Comparison of ENCODE assay signal across 21 cellular contexts in the genomic region with DNA sequence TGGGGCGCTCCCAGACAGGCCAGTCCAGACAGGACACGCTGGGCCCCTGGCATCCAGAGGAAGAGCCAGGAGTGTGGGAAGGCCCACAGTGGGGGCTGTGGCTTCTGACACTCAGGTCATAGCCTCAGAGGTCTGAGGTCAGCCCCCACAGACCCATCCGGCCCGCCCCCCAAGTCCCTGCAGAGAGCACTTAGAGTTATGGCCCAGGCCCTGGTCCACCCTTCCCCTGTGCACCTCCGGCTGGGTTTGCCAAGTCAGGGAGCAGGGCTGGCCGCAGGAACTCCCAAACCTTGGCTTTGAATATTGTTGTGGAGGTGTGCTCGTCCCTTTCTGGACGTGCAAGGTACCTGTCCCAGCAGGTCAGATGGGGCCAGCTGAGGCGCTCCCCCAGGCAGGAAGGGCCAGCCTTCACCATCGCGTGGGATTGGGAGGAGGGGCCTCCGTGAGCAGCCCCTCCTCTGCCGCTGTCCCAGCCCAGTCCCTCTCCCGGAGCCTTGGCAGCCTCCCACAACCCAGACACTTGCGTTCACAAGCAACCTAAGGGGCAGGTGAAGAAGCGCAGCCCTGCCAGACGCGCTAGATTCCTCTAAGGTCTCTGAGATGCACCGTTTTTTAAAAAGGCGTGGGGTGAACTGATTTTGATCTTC.
DNase-seq lines count a peak whose midpoint lies in the region; ATAC-seq, FAIRE-seq and TF ChIP-seq lines count a peak whose summit lies in the region.
"Had no signal": no experiment of that assay in that cellular context is flagged by ENCODE, and none has a peak within 500 bp of the region (broad histone marks: within the 10 kb centered on the region; RNA-seq: fewer than 3 reads in every experiment).

No MANE protein-coding gene starts in this region.

- no peak overlapping the region for H2BK120ac ChIP-seq in IMR-90 (ENCODE audit: low read depth, low read length)

- in situ Hi-C loops in IMR-90 (cut with MboI; ENCODE audit: low sequenced_read_pairs) (no loop called here), GM12878 (cut with MboI) (no loop called here)

- peaks cover 8% of the 10 kb centered on the region; the same call in 1 of the 2 replicates for H3K4me1 ChIP-seq in IMR-90 (ENCODE audit: control insufficient read depth, insufficient read depth, low read length)
- H3K4me1 ChIP-seq in GM12878 (ENCODE audit: control insufficient read depth, insufficient read depth, low read length) = peaks cover 52% of the 10 kb centered on the region
- H3K4me1 ChIP-seq in prostate gland (replicated peaks) = no peaks in the 10 kb centered on the region
- H3K4me1 ChIP-seq: parathyroid adenoma had no signal

- BruUV-seq in IMR-90 (replicated peaks; lab: Mats Ljungman, UMichigan) (no TSS peak), GM12878 (replicated peaks; lab: Mats Ljungman, UMichigan) (no TSS peak)

- H3K4me2 ChIP-seq in IMR-90 (ENCODE audit: low read depth, low read length) (no peak overlapping the region), GM12878 (ENCODE audit: control insufficient read depth, insufficient read depth) (no peak overlapping the region)
- H3K4me2 ChIP-seq: KMS-11 had no signal

- SMC1A ChIA-PET in GM12878 (lab: Charles Lee; ENCODE audit: uncharacterized antibody, unreplicated experiment) = interaction anchor here (0.7 to 4.9 kb wide), 12 partner anchors 20 to 216 kb away, joined by 3 to 35 read pairs (median 5); a partner anchor contains a TSS

- WGBS in IMR-90 (ENCODE audit: extremely low coverage in 2 of 2, insufficient read length in 1 of 2), 2 experiments = no CpG with 5 or more reads among the region's 20 CpGs
- WGBS in GM12878 (ENCODE audit: insufficient coverage, insufficient replicate concordance, low lambda C conversion rate, missing lambda C conversion rate) = 17% methylated on average over 20 of the region's 20 CpGs
- 43% methylated on average over 17 of the region's 20 CpGs for WGBS in prostate gland

- no peaks in the 10 kb centered on the region for H3K27me3 Mint-ChIP-seq in T-helper 2 cell treated with Interferon-gamma antibody and Interleukin-4, amounts not matched to agents 5 μg/mL and 100 μg/mL, for 36 hours (ENCODE audit: low read depth)
- H3K27me3 Mint-ChIP-seq: CD4-positive, CD25-positive, alpha-beta regulatory T cell had no signal

- POLR2A ChIA-PET in IMR-90 (lab: Charles Lee; ENCODE audit: unreplicated experiment) (interaction anchor here (0.6 kb wide), 1 partner anchor 26 kb away, joined by 3 read pairs; no protein-coding TSS in a partner anchor), GM12878 (lab: Charles Lee) (interaction anchor here (0.5 to 6.4 kb wide), 12 partner anchors 8 to 86 kb away, joined by 3 to 48 read pairs (median 6); a partner anchor contains a TSS)

- H3K27me3 ChIP-seq in IMR-90 (ENCODE audit: control insufficient read depth, insufficient read depth, low read length) (no peaks in the 10 kb centered on the region), GM12878 (replicated peaks in 1 of 2; ENCODE audit: control insufficient read depth in 2 of 2, insufficient read depth in 2 of 2, low read length in 1 of 2) (no peaks in the 10 kb centered on the region), prostate gland (replicated peaks; ENCODE audit: insufficient read depth) (no peaks in the 10 kb centered on the region)
- H3K27me3 ChIP-seq: tibial nerve had no signal

- RAD21 ChIA-PET in GM12878 (lab: Charles Lee; ENCODE audit: unreplicated experiment) = interaction anchor here (0.6 to 8.8 kb wide), 21 partner anchors 8 to 217 kb away, joined by 3 to 86 read pairs (median 6); a partner anchor contains a TSS

- H3K9ac ChIP-seq in IMR-90 (ENCODE audit: low read depth, low read length) (no peak overlapping the region), GM12878 (ENCODE audit: control insufficient read depth, insufficient read depth, low read length) (no peak overlapping the region)
- H3K9ac ChIP-seq: GM23248, KMS-11, parathyroid adenoma had no signal

- TF ChIP-seq EP300 in GM12878 (IDR thresholded peaks at IDR 0.05; ENCODE audit: borderline replicate concordance in 1 of 2, control insufficient read depth in 1 of 2, low read depth in 2 of 2, low read length in 2 of 2) = no peak

- H3K27ac ChIP-seq in IMR-90 (ENCODE audit: insufficient read depth, low read length) (no peak overlapping the region), GM12878 (ENCODE audit: control insufficient read depth, insufficient read depth) (peak overlapping the region; percentile 81), prostate gland (peak overlapping the region; percentile 10 to 40)
- H3K27ac ChIP-seq: GM23248, HL-60, KMS-11, parathyroid adenoma had no signal

- TF ChIP-seq CTCF in IMR-90 (conservative IDR thresholded peaks at IDR 0.05; ENCODE audit: low read depth, low read length) (no peak), GM12878 (IDR thresholded peaks at IDR 0.05 in 2 of 3, conservative IDR thresholded peaks at IDR 0.05 in 1 of 3; ENCODE audit: control insufficient read depth in 2 of 3, extremely low read depth in 1 of 3, insufficient read depth in 1 of 3, low read depth in 3 of 3, low read length in 3 of 3) (no peak), prostate gland (IDR thresholded peaks at IDR 0.05) (no peak)

- no peak overlapping the region for H4K8ac ChIP-seq in IMR-90 (ENCODE audit: low read depth in 2 of 2, low read length in 2 of 2)

- H4K91ac ChIP-seq in IMR-90 (ENCODE audit: insufficient read depth, low read depth, low read length) = no peak overlapping the region

- H3K4me3 Mint-ChIP-seq in T-helper 2 cell treated with Interferon-gamma antibody and Interleukin-4, amounts not matched to agents 5 μg/mL and 100 μg/mL, for 36 hours = peak overlapping the region; percentile 21
- H3K4me3 Mint-ChIP-seq: CD4-positive, CD25-positive, alpha-beta regulatory T cell had no signal

- TF ChIP-seq POLR2A in IMR-90 (IDR thresholded peaks at IDR 0.05; ENCODE audit: low read depth, low read length) (no peak), GM12878 (IDR thresholded peaks at IDR 0.05; ENCODE audit: low read depth, low read length) (0 out of 2 replicates have a peak, but pooled peaks have one; percentile 9), prostate gland (IDR thresholded peaks at IDR 0.05) (no peak)

- H2AK9ac ChIP-seq in IMR-90 (replicated peaks; ENCODE audit: low read depth, low read length, poor library complexity) = no peak overlapping the region

- no peak for TF ChIP-seq RAD21 in IMR-90 (IDR thresholded peaks at IDR 0.05; ENCODE audit: low read length)
- no peak for TF ChIP-seq RAD21 in GM12878 (IDR thresholded peaks at IDR 0.05; ENCODE audit: insufficient read depth, low read depth, low read length)

- H3K4me3 ChIP-seq in IMR-90 (ENCODE audit: insufficient read depth, low read depth, low read length) (no peak overlapping the region), GM12878 (no peak overlapping the region), prostate gland (no peak overlapping the region)
- H3K4me3 ChIP-seq: GM23248, tibial nerve had no signal

- H3K14ac ChIP-seq in IMR-90 (replicated peaks; ENCODE audit: low read depth, low read length) = no peak overlapping the region

- peaks cover 44% of the 10 kb centered on the region for H3K4me1 Mint-ChIP-seq in T-helper 2 cell treated with Interferon-gamma antibody and Interleukin-4, amounts not matched to agents 5 μg/mL and 100 μg/mL, for 36 hours (ENCODE audit: low read depth)

- no peaks in the 10 kb centered on the region for H3K9me3 ChIP-seq in IMR-90 (ENCODE audit: control insufficient read depth, insufficient read depth, low read length)
- no peaks in the 10 kb centered on the region for H3K9me3 ChIP-seq in GM12878 (replicated peaks; ENCODE audit: control insufficient read depth, insufficient read depth, low read length)
- no peaks in the 10 kb centered on the region for H3K9me3 ChIP-seq in prostate gland
- H3K9me3 ChIP-seq: tibial nerve had no signal

- FAIRE-seq in GM12878 (lab: Jason Lieb, UNC) = no peak
- FAIRE-seq: A204.1 had no signal

- dilution Hi-C loops in IMR-90 (cut with HindIII; ENCODE audit: low sequenced_read_pairs, unreplicated experiment) = no loop called here

- H3K18ac ChIP-seq in IMR-90 (ENCODE audit: low read depth, low read length) = no peak overlapping the region

- no peaks in the 10 kb centered on the region for H3K79me1 ChIP-seq in IMR-90 (ENCODE audit: low read depth in 1 of 2, low read length in 2 of 2)

- H3K36me3 ChIP-seq in IMR-90 (ENCODE audit: control insufficient read depth, insufficient read depth, low read length) = no peaks in the 10 kb centered on the region; the same call in 1 of the 2 replicates
- H3K36me3 ChIP-seq in GM12878 (ENCODE audit: control insufficient read depth in 2 of 2, insufficient read depth in 2 of 2, low read length in 1 of 2) = no peaks in the 10 kb centered on the region; a peak in 2 of 4 replicates
- H3K36me3 ChIP-seq in prostate gland = no peaks in the 10 kb centered on the region

- H2BK20ac ChIP-seq in IMR-90 (ENCODE audit: low read depth, low read length) = no peak overlapping the region

- H3K56ac ChIP-seq in IMR-90 (ENCODE audit: extremely low read depth, insufficient read depth, low read length) = no peak overlapping the region

- no peak overlapping the region for H4K5ac ChIP-seq in IMR-90 (ENCODE audit: low read depth, low read length)

- H3K9me3 Mint-ChIP-seq in T-helper 2 cell treated with Interferon-gamma antibody and Interleukin-4, amounts not matched to agents 5 μg/mL and 100 μg/mL, for 36 hours = no peaks in the 10 kb centered on the region
- H3K9me3 Mint-ChIP-seq: CD4-positive, CD25-positive, alpha-beta regulatory T cell had no signal

- H2AK5ac ChIP-seq in IMR-90 (ENCODE audit: low read depth, low read length) = 0 out of 2 replicates have a peak overlapping the region, but pooled peaks have one; percentile 0

- H3K36me3 Mint-ChIP-seq in T-helper 2 cell treated with Interferon-gamma antibody and Interleukin-4, amounts not matched to agents 5 μg/mL and 100 μg/mL, for 36 hours (ENCODE audit: low read depth) = peaks cover 24% of the 10 kb centered on the region

- CTCF ChIA-PET in IMR-90 (lab: Yijun Ruan, JAX) = no interaction called here
- CTCF ChIA-PET in GM12878 (lab: Yijun Ruan, JAX) = interaction anchor here (0.6 to 3.5 kb wide), 9 partner anchors 20 to 217 kb away, joined by 3 to 18 read pairs (median 4); a partner anchor contains a TSS

- no peak overlapping the region for H2BK15ac ChIP-seq in IMR-90 (ENCODE audit: low read depth, low read length)

- H2AFZ ChIP-seq in IMR-90 (replicated peaks; ENCODE audit: low read length, poor library complexity) (no peak overlapping the region), GM12878 (ENCODE audit: control insufficient read depth, low read depth, low read length) (no peak overlapping the region)
- H2AFZ ChIP-seq: GM23248, parathyroid adenoma had no signal

- no peak overlapping the region for H3K23ac ChIP-seq in IMR-90 (ENCODE audit: low read depth, low read length)

- intact Hi-C loops in IMR-90 (cut with micrococcal nuclease) = no loop called here
- intact Hi-C loops in GM12878 (cut with micrococcal nuclease; ENCODE audit: unreplicated experiment) = loop anchor here (2.0 to 5.0 kb wide), 4 partner anchors 64 to 194 kb away; no protein-coding TSS in a partner anchor
- intact Hi-C loops in prostate gland (cut with DNase I) = no loop called here

- DNase-seq in T-helper 2 cell treated with Interferon-gamma antibody and Interleukin-4, amounts not matched to agents 5 μg/mL and 100 μg/mL, for 36 hours (ENCODE audit: low spot score) = no peak
- DNase-seq in T-helper 2 cell (no peak), IMR-90 (no peak), GM12878 (ENCODE audit: low read depth, low spot score) (no peak), prostate gland (ENCODE audit: low spot score) (peak; percentile 46), dermis blood vessel endothelial cell (no peak)
- DNase-seq: central memory CD4-positive, alpha-beta T cell; DMS79; foreskin melanocyte; GM23248; NCI-H1105 treated with DMSO at 0.1 percent for 48 hours; NCI-H2171; NCI-H82 had no signal

- H4K20me1 ChIP-seq in IMR-90 (ENCODE audit: insufficient read depth, low read length) = no peaks in the 10 kb centered on the region; the same call in 1 of the 2 replicates
- H4K20me1 ChIP-seq in GM12878 (ENCODE audit: control insufficient read depth, insufficient read depth) = no peaks in the 10 kb centered on the region

- H2BK5ac ChIP-seq in IMR-90 (ENCODE audit: low read depth, low read length, poor library complexity, severe bottlenecking) = no peak overlapping the region

- no peaks in the 10 kb centered on the region for H3K9me1 ChIP-seq in IMR-90 (ENCODE audit: insufficient read depth, low read length)

- no peak overlapping the region for H3K4ac ChIP-seq in IMR-90 (ENCODE audit: low read depth, low read length)

- ATAC-seq in IMR-90 (ENCODE audit: low read depth) = peak; percentile 18
- peak; percentile 3 for ATAC-seq in GM12878
- ATAC-seq in HG03039 (IDR thresholded peaks at IDR 0.05; ENCODE audit: unreplicated experiment) = no peak
- no peak for ATAC-seq in GM19328 (IDR thresholded peaks at IDR 0.05; ENCODE audit: unreplicated experiment)

- peak overlapping the region; percentile 84 for H3K27ac Mint-ChIP-seq in T-helper 2 cell treated with Interferon-gamma antibody and Interleukin-4, amounts not matched to agents 5 μg/mL and 100 μg/mL, for 36 hours

- no peaks in the 10 kb centered on the region for H3K79me2 ChIP-seq in GM12878 (ENCODE audit: control insufficient read depth, insufficient read depth, low read length)
- H3K79me2 ChIP-seq: parathyroid adenoma had no signal

Comparison
In these comparisons a context has a peak if more than half of its experiments do, and no peak if none do; other contexts are left out.
1. ATAC-seq: peak in IMR-90 (single experiment) and GM12878 (single experiment); none in HG03039 (single experiment) and GM19328 (single experiment).